16 cellular contexts compared by ENCODE assay signal in genomic region chr10:77940225-77940624, GRCh38.
"Had no signal": no experiment of that assay in that cellular context is flagged by ENCODE, and none has a peak within 500 bp of the region (broad histone marks: within the 10 kb centered on the region; RNA-seq: fewer than 3 reads in every experiment).

No MANE protein-coding gene starts in this region.

- DNase-seq: activated CD4-positive, alpha-beta T cell treated with anti-CD3 and anti-CD28 coated beads, Interleukin-2, amount 50 U/mL, for 48 hours; activated naive CD4-positive, alpha-beta T cell treated with anti-CD3 and anti-CD28 coated beads, Interleukin-2, amount 10 ng/mL, durations not matched to agents 7 days and 5 days; foreskin melanocyte; immature natural killer cell; lower lobe of right lung; stimulated activated CD4-positive, alpha-beta T cell treated with anti-CD3 and anti-CD28 coated beads, Interleukin-15, amount 100 ng/mL, for 24 hours; stimulated activated CD4-positive, alpha-beta T cell treated with anti-CD3 and anti-CD28 coated beads, Interleukin-4, amount 100 ng/mL, for 1 hour; stimulated activated naive B cell treated with anti-CD40 and anti-IgM and Interleukin-4, amounts not matched to agents 10 μg/mL and 1 μg/mL and 100 μg/mL, for 72 hours; substantia nigra; T-helper 17 cell; WERI-Rb-1 had no signal

- H3K36me3 ChIP-seq: cardiac muscle cell, lower lobe of right lung, tibial nerve, WERI-Rb-1 had no signal

- H3K4me3 ChIP-seq: cardiac muscle cell, dorsolateral prefrontal cortex, lower lobe of right lung, skin epidermis, tibial nerve had no signal

- H3K9me3 ChIP-seq: lower lobe of right lung, tibial nerve had no signal

- H3K4me1 ChIP-seq: lower lobe of right lung had no signal

- H3K27ac ChIP-seq: cardiac muscle cell, dorsolateral prefrontal cortex, lower lobe of right lung, tibial nerve, WERI-Rb-1 had no signal

- H3K27me3 ChIP-seq: cardiac muscle cell, dorsolateral prefrontal cortex, tibial nerve had no signal

- ATAC-seq: activated T-helper 17 cell treated with anti-CD3 and anti-CD28 coated beads, Interleukin-2, amount 50 U/mL, for 72 hours; stimulated activated naive B cell treated with anti-CD40 and anti-IgM and Interleukin-4, amounts not matched to agents 10 μg/mL and 1 μg/mL and 100 μg/mL, for 72 hours; T-helper 17 cell had no signal
